23 cellular contexts compared by ENCODE assay signal in the genomic region with DNA sequence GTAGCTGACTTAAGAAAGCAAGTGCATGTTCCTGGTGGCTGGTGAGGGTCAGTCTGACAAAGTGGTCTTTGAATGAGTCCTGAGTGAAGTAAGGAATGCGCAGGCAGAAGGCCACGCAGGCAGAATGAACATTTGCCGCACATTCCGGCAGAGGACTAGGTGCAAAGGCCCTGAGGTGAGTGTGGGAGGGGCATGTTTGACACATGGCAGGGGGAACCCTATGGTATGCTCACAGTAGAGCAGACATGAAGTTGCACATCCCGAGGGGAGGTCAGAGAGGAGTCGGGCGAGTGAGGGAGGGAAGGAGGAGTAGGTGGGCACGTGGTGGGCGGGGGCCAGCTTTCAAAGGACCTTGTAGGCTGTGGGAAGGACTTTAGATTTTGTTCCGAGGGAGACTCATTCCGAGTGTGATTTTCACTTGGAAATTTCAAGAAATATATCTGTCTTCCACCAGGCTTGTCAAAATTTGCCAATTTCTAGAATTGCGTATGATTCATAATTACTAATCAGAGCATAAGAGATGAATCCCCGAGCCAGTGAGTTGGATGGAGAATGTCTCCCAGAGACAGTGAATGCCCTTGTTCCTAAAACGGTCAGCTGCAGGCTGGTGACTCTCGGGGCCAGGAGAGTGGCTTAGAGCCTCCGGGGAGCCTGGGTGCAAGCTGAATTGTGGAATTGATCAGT. TPM values are rescaled to one million over a fixed set of nuclear protein-coding genes. Genes with fewer than 3 reads are reported as not detected.
DNase-seq lines count a peak whose midpoint lies in the region; ATAC-seq, FAIRE-seq and TF ChIP-seq lines count a peak whose summit lies in the region.
"Had no signal": no experiment of that assay in that cellular context is flagged by ENCODE, and none has a peak within 500 bp of the region (broad histone marks: within the 10 kb centered on the region; RNA-seq: fewer than 3 reads in every experiment).

No MANE protein-coding gene starts in this region.

- no peak overlapping the region for H2AK5ac ChIP-seq in H1 (ENCODE audit: low read depth, low read length)

- H2BK5ac ChIP-seq in H1 (ENCODE audit: low read depth, low read length) = no peak overlapping the region

- no peak for TF ChIP-seq RAD21 in H1 (IDR thresholded peaks at IDR 0.05 in 1 of 2, conservative IDR thresholded peaks at IDR 0.05 in 1 of 2; ENCODE audit: low read depth in 2 of 2, low read length in 2 of 2)

- intact Hi-C loops in natural killer cell (cut with micrococcal nuclease) = no loop called here

- no peak overlapping the region for H3K4ac ChIP-seq in H1 (replicated peaks; ENCODE audit: insufficient read length, low read depth, low read length)

- H3K4me1 Mint-ChIP-seq in neural crest cell (no peaks in the 10 kb centered on the region), natural killer cell (no peaks in the 10 kb centered on the region)

- no peak for TF ChIP-seq POLR2A in H1 (IDR thresholded peaks at IDR 0.05; ENCODE audit: control extremely low read depth in 1 of 2, low read depth in 2 of 2, low read length in 2 of 2)

- H3K9me3 Mint-ChIP-seq in neural crest cell (no peaks in the 10 kb centered on the region), natural killer cell (no peaks in the 10 kb centered on the region)

- H3K27me3 ChIP-seq in H1 (replicated peaks in 1 of 4; ENCODE audit: control insufficient read depth in 3 of 4, extremely low read depth in 1 of 4, insufficient read depth in 3 of 4, low read length in 3 of 4) = no peaks in the 10 kb centered on the region; a peak in 2 of 7 replicates
- H3K27me3 ChIP-seq in smooth muscle cell (ENCODE audit: low read depth) = peaks cover 49% of the 10 kb centered on the region
- H3K27me3 ChIP-seq: BE2C had no signal

- H3K36me3 ChIP-seq in HEK293 (ENCODE audit: control insufficient read depth in 2 of 2, insufficient read depth in 1 of 2, low read length in 2 of 2) (no peaks in the 10 kb centered on the region), H1 (ENCODE audit: control insufficient read depth in 2 of 4, insufficient read depth in 4 of 4, low read length in 3 of 4) (no peaks in the 10 kb centered on the region), smooth muscle cell (ENCODE audit: low read depth) (no peaks in the 10 kb centered on the region)
- H3K36me3 ChIP-seq: BE2C had no signal

- H2BK20ac ChIP-seq in H1 (ENCODE audit: low read length) = no peak overlapping the region

- H3K36me3 Mint-ChIP-seq in neural crest cell (ENCODE audit: low read depth) = peaks cover 2% of the 10 kb centered on the region
- H3K36me3 Mint-ChIP-seq in natural killer cell = no peaks in the 10 kb centered on the region

- H3F3A ChIP-seq in smooth muscle cell (ENCODE audit: low read depth) = no peaks in the 10 kb centered on the region

- H2AFZ ChIP-seq in H1 (ENCODE audit: low read length) (no peak overlapping the region), smooth muscle cell (ENCODE audit: low read depth) (no peak overlapping the region)
- H2AFZ ChIP-seq: GM23338 had no signal

- H3K79me2 ChIP-seq in H1 (ENCODE audit: control insufficient read depth in 1 of 2, insufficient read depth in 2 of 2, low read length in 2 of 2) (no peaks in the 10 kb centered on the region), smooth muscle cell (ENCODE audit: low read depth) (no peaks in the 10 kb centered on the region)

- WGBS in H1 (ENCODE audit: extremely low coverage in 1 of 2, insufficient coverage in 1 of 2, insufficient read length in 1 of 2, insufficient replicate concordance in 2 of 2, low coverage in 1 of 2, low lambda C conversion rate in 2 of 2, missing lambda C conversion rate in 1 of 2), 2 experiments = 89% methylated on average over 16 of the region's 16 CpGs; no CpG with 5 or more reads in 1 of the 2 experiments
- 93% methylated on average over 16 of the region's 16 CpGs for WGBS in smooth muscle cell (ENCODE audit: low lambda C conversion rate)

- H2BK120ac ChIP-seq in H1 (replicated peaks; ENCODE audit: low read depth, low read length) = no peak overlapping the region

- no peak overlapping the region for H3K18ac ChIP-seq in H1 (ENCODE audit: extremely low read depth, low read length)

- ATAC-seq in natural killer cell (no peak), GM18909 (IDR thresholded peaks at IDR 0.05; ENCODE audit: poor library complexity, unreplicated experiment) (no peak)
- ATAC-seq: GM23338, HCT116, Panc1 had no signal

- CTCF ChIA-PET in HEK293 (lab: Yijun Ruan, JAX) (no interaction called here), H1 (lab: Charles Lee; ENCODE audit: partially characterized antibody) (interaction anchor here (0.6 to 0.9 kb wide), 2 partner anchors 26 to 1152 kb away, joined by 3 read pairs; no protein-coding TSS in a partner anchor)

- H3K4me1 ChIP-seq in HEK293 (ENCODE audit: control insufficient read depth, insufficient read depth, low read length) (no peaks in the 10 kb centered on the region), H1 (replicated peaks in 1 of 4; ENCODE audit: control insufficient read depth in 3 of 4, insufficient read depth in 4 of 4, low read length in 3 of 4) (no peaks in the 10 kb centered on the region; a peak in 1 of 7 replicates), smooth muscle cell (ENCODE audit: low read depth) (no peaks in the 10 kb centered on the region)
- H3K4me1 ChIP-seq: BE2C had no signal

- H3K4me3 Mint-ChIP-seq in neural crest cell (no peak overlapping the region), natural killer cell (no peak overlapping the region)
- H3K4me3 Mint-ChIP-seq: GM23338 had no signal

- H3K9ac ChIP-seq in H1 (replicated peaks in 1 of 4; ENCODE audit: extremely low read depth in 1 of 4, low read depth in 3 of 4, low read length in 3 of 4) = no peak overlapping the region
- no peak overlapping the region for H3K9ac ChIP-seq in smooth muscle cell (ENCODE audit: low read depth)

- H3K23ac ChIP-seq in H1 (ENCODE audit: insufficient read length) = no peak overlapping the region

- no peak overlapping the region for H4K91ac ChIP-seq in H1 (replicated peaks; ENCODE audit: insufficient read length, low read length)

- H4K20me1 ChIP-seq in H1 (replicated peaks in 1 of 2; ENCODE audit: control insufficient read depth in 1 of 2, insufficient read depth in 2 of 2, low read length in 2 of 2) = no peaks in the 10 kb centered on the region
- no peaks in the 10 kb centered on the region for H4K20me1 ChIP-seq in smooth muscle cell (ENCODE audit: low read depth)

- POLR2A ChIA-PET in HEK293 (lab: Yijun Ruan, JAX) (no interaction called here), H1 (lab: Charles Lee; ENCODE audit: partially characterized antibody) (no interaction called here)

- no peak overlapping the region for H3K56ac ChIP-seq in H1 (replicated peaks; ENCODE audit: insufficient read length, low read depth, low read length)

- FAIRE-seq in H1 (lab: Jason Lieb, UNC) (no peak), HTR-8/SVneo (lab: Jason Lieb, UNC) (no peak)
- FAIRE-seq: GM12891 had no signal

- H2BK12ac ChIP-seq in H1 (ENCODE audit: low read depth, low read length) = no peak overlapping the region

- H4K5ac ChIP-seq in H1 (ENCODE audit: insufficient read length, low read depth, low read length) = no peak overlapping the region

- H3K27ac Mint-ChIP-seq in neural crest cell (ENCODE audit: unreplicated experiment) (peak overlapping the region; percentile 28), natural killer cell (no peak overlapping the region)

- H2BK15ac ChIP-seq in H1 (ENCODE audit: low read length) = no peak overlapping the region

- TF ChIP-seq CTCF in HEK293 (tag by site-specific recombination; IDR thresholded peaks at IDR 0.05) (no peak), H1 (IDR thresholded peaks at IDR 0.05; ENCODE audit: control extremely low read depth in 1 of 3, insufficient read depth in 1 of 3, low read depth in 1 of 3, low read length in 3 of 3) (no peak), neural crest cell (conservative IDR thresholded peaks at IDR 0.05) (no peak), natural killer cell (IDR thresholded peaks at IDR 0.05) (no peak), smooth muscle cell (IDR thresholded peaks at IDR 0.05; ENCODE audit: borderline replicate concordance, insufficient read depth, poor library complexity, severe bottlenecking) (no peak)

- no peak overlapping the region for H4K8ac ChIP-seq in H1 (ENCODE audit: extremely low read depth, insufficient read depth, low read length)

- H3K14ac ChIP-seq in H1 (ENCODE audit: insufficient read length) = no peak overlapping the region

- H3K27ac ChIP-seq in HEK293 (ENCODE audit: extremely low read depth, low read depth, low read length) (no peak overlapping the region), H1 (ENCODE audit: low read depth, low read length) (no peak overlapping the region), smooth muscle cell (ENCODE audit: low read depth) (no peak overlapping the region)
- H3K27ac ChIP-seq: SK-N-MC had no signal

- no peak overlapping the region for H3K4me3 ChIP-seq in HEK293 (ENCODE audit: low read depth, low read length)
- no peak overlapping the region for H3K4me3 ChIP-seq in H1 (ENCODE audit: extremely low read depth in 1 of 4, insufficient read depth in 2 of 4, low read depth in 3 of 4, low read length in 4 of 4)
- no peak overlapping the region for H3K4me3 ChIP-seq in smooth muscle cell
- H3K4me3 ChIP-seq: GM23338, SK-N-MC had no signal

- H3K79me1 ChIP-seq in H1 (ENCODE audit: low read depth, low read length) = no peaks in the 10 kb centered on the region; the same call in 1 of the 2 replicates

- no peaks in the 10 kb centered on the region for H3K23me2 ChIP-seq in H1 (ENCODE audit: low read depth, low read length)

- DNase-seq in RKO (ENCODE audit: low spot score) = peak; percentile 37
- no peak for DNase-seq in H1 (ENCODE audit: low read depth in 1 of 2, low spot score in 2 of 2)
- no peak for DNase-seq in neural crest cell (ENCODE audit: low read depth, low spot score)
- DNase-seq in natural killer cell = no peak
- DNase-seq in smooth muscle cell (lab: John Stamatoyannopoulos, UW; ENCODE audit: unreplicated experiment) = no peak
- DNase-seq in HTR-8/SVneo (ENCODE audit: insufficient read length, low spot score) = no peak
- DNase-seq: DMS79 treated with DMSO at 0.1 percent for 48 hours, Kasumi-1, NCI-H1105, NCI-H146, NCI-H226, NCI-H510A treated with DMSO at 0.1 percent for 48 hours, NCI-H748 treated with DMSO at 0.1 percent for 48 hours, SW 1271 had no signal

- H3K9me3 ChIP-seq in HEK293 (ENCODE audit: control insufficient read depth, insufficient read depth, low read depth, low read length) (no peaks in the 10 kb centered on the region), H1 (ENCODE audit: insufficient read depth in 2 of 2, low read depth in 1 of 2, low read length in 1 of 2) (no peaks in the 10 kb centered on the region), smooth muscle cell (replicated peaks; ENCODE audit: low read depth) (no peaks in the 10 kb centered on the region)
- H3K9me3 ChIP-seq: BE2C had no signal

- TF ChIP-seq EP300 in H1 (IDR thresholded peaks at IDR 0.05; ENCODE audit: borderline replicate concordance in 1 of 2, low read depth in 2 of 2, low read length in 2 of 2) = no peak

- H3K4me2 ChIP-seq in H1 (ENCODE audit: insufficient read depth in 1 of 2, low read depth in 2 of 2, low read length in 2 of 2) (no peak overlapping the region), smooth muscle cell (no peak overlapping the region)
- H3K4me2 ChIP-seq: GM23338 had no signal

- H3K27me3 Mint-ChIP-seq in neural crest cell (ENCODE audit: low read depth) = no peaks in the 10 kb centered on the region
- H3K27me3 Mint-ChIP-seq in natural killer cell (ENCODE audit: low read depth in 2 of 2) = peaks cover 12 to 45% of the 10 kb centered on the region in 2 donors

RNA-seq across cellular contexts. Expression of a gene that starts 40.3 kb away (rescaled TPM):
- not detected in 2 replicates for total RNA-seq in H1 (2021; fragmentation: NEBNext Ultra II Directional; extraction: Animal tissue kit (Norgen Biotek cat#: 25700))
- polyA plus RNA-seq in H1 (2011; rRNA removed) (not detected in 2 replicates), smooth muscle cell (0.33 and 1.1 TPM in 2 replicates)
- polyA plus RNA-seq in H1 (2011; cell fraction: cytosol; rRNA removed) = not detected
- polyA plus RNA-seq in H1 (2011; cell fraction: nucleus; rRNA removed) = not detected
- polyA plus RNA-seq in H1 (2012, experiment 1 of 2) = 0.57 to 0.94 TPM (median 0.69 TPM) in 4 replicates
- not detected for polyA plus RNA-seq in H1 (2012, experiment 2 of 2)
- polyA plus RNA-seq in H1 (2013, experiment 1 of 2) = not detected
- not detected for polyA plus RNA-seq in H1 (2013, experiment 2 of 2)
- not detected in 2 replicates for polyA minus RNA-seq in H1 (2011; rRNA and poly(A)+ RNA removed)
- polyA minus RNA-seq in H1 (2011; cell fraction: cytosol; rRNA and poly(A)+ RNA removed) = not detected
- not detected for polyA minus RNA-seq in H1 (2011; cell fraction: nucleus; rRNA and poly(A)+ RNA removed)
- total RNA-seq in neural crest cell (not detected in 2 replicates), natural killer cell (not detected), smooth muscle cell (not detected in 2 replicates)
- total RNA-seq: A673, GM23338 had no signal
- polyA plus RNA-seq: GM23338 had no signal
